ENCODE assay signal across 19 cellular contexts in genomic region chr5:132074091-132074771, GRCh38. TPM values are rescaled to one million over a fixed set of nuclear protein-coding genes. Genes with fewer than 3 reads are reported as not detected.
DNase-seq lines count a peak whose midpoint lies in the region; ATAC-seq and TF ChIP-seq lines count a peak whose summit lies in the region.
"Had no signal": no experiment of that assay in that cellular context is flagged by ENCODE, and none has a peak within 500 bp of the region (broad histone marks: within the 10 kb centered on the region; RNA-seq: fewer than 3 reads in every experiment).

No MANE protein-coding gene starts in this region.

- POLR2A ChIA-PET in activated CD4-positive, alpha-beta T cell treated with anti-CD3 and anti-CD28 coated beads, Interleukin-2, amount 10 ng/mL, durations not matched to agents 7 days and 5 days (lab: Charles Lee) = interaction anchor here (0.5 kb wide), 1 partner anchor 30 kb away, joined by 6 read pairs; no protein-coding TSS in a partner anchor

- peaks cover 41% of the 10 kb centered on the region for H3K4me1 Mint-ChIP-seq in activated CD4-positive, alpha-beta T cell treated with anti-CD3 and anti-CD28 coated beads, Interleukin-2, amount 10 ng/mL, durations not matched to agents 7 days and 5 days
- H3K4me1 Mint-ChIP-seq in activated T-helper 2 cell treated with anti-CD3 and anti-CD28 coated beads, Interferon-gamma antibody, Interleukin-2, Interleukin-4, amounts not matched to agents 10 μg/mL and 5 μg/mL and 100 μg/mL, durations not matched to agents 14 hours and 24 hours and 36 hours (ENCODE audit: low read depth) = peaks cover 82% of the 10 kb centered on the region

- peak overlapping the region; percentile 51 to 87 (median 79) for H3K27ac ChIP-seq in upper lobe of left lung
- H3K27ac ChIP-seq: hepatocyte had no signal

- peaks cover 0 to 43% (median 28%) of the 10 kb centered on the region in 4 donors for H3K4me1 ChIP-seq in upper lobe of left lung

- CTCF ChIA-PET in activated CD4-positive, alpha-beta T cell treated with anti-CD3 and anti-CD28 coated beads, Interleukin-2, amount 10 ng/mL, durations not matched to agents 7 days and 5 days (lab: Charles Lee) = interaction anchor here (0.6 to 1.9 kb wide), 10 partner anchors 10 to 735 kb away, joined by 3 to 8 read pairs (median 4); no protein-coding TSS in a partner anchor

- 64 to 82% methylated on average over 5 to 7 of the region's 7 CpGs for WGBS in upper lobe of left lung, 2 donors

- no peaks in the 10 kb centered on the region for H3K36me3 ChIP-seq in upper lobe of left lung

- TF ChIP-seq POLR2A in upper lobe of left lung (IDR thresholded peaks at IDR 0.05) = peak in 1 of 4 donors; percentile 42

- peak overlapping the region in 2 of 4 donors; percentile 6 to 27 for H3K4me3 ChIP-seq in upper lobe of left lung
- H3K4me3 ChIP-seq: hepatocyte, skin epidermis had no signal

- H3K4me3 Mint-ChIP-seq in activated CD4-positive, alpha-beta T cell treated with anti-CD3 and anti-CD28 coated beads, Interleukin-2, amount 10 ng/mL, durations not matched to agents 7 days and 5 days = peak overlapping the region; percentile 16
- H3K4me3 Mint-ChIP-seq in activated T-helper 2 cell treated with anti-CD3 and anti-CD28 coated beads, Interferon-gamma antibody, Interleukin-2, Interleukin-4, amounts not matched to agents 10 μg/mL and 5 μg/mL and 100 μg/mL, durations not matched to agents 14 hours and 24 hours and 36 hours (ENCODE audit: low read depth) = peak overlapping the region; percentile 85
- H3K4me3 Mint-ChIP-seq: activated naive CD4-positive, alpha-beta T cell treated with anti-CD3 and anti-CD28 coated beads, Interleukin-2, amount 10 ng/mL, durations not matched to agents 7 days and 5 days had no signal

- intact Hi-C loops in activated T-helper 2 cell treated with anti-CD3 and anti-CD28 coated beads, Interferon-gamma antibody, Interleukin-2, Interleukin-4, amounts not matched to agents 10 μg/mL and 5 μg/mL and 100 μg/mL, durations not matched to agents 14 hours and 24 hours and 36 hours (cut with micrococcal nuclease) = no loop called here

- no peaks in the 10 kb centered on the region for H3K27me3 ChIP-seq in upper lobe of left lung
- H3K27me3 ChIP-seq: hepatocyte had no signal

- TF ChIP-seq CTCF in upper lobe of left lung (IDR thresholded peaks at IDR 0.05) = no peak

- no peak for TF ChIP-seq EP300 in upper lobe of left lung (IDR thresholded peaks at IDR 0.05)

- H3K27ac Mint-ChIP-seq in activated CD4-positive, alpha-beta T cell treated with anti-CD3 and anti-CD28 coated beads, Interleukin-2, amount 10 ng/mL, durations not matched to agents 7 days and 5 days = no peak overlapping the region
- H3K27ac Mint-ChIP-seq in activated T-helper 2 cell treated with anti-CD3 and anti-CD28 coated beads, Interferon-gamma antibody, Interleukin-2, Interleukin-4, amounts not matched to agents 10 μg/mL and 5 μg/mL and 100 μg/mL, durations not matched to agents 14 hours and 24 hours and 36 hours = peak overlapping the region; percentile 88
- H3K27ac Mint-ChIP-seq: activated naive CD4-positive, alpha-beta T cell treated with anti-CD3 and anti-CD28 coated beads, Interleukin-2, amount 10 ng/mL, durations not matched to agents 7 days and 5 days had no signal

- DNase-seq in activated CD4-positive, alpha-beta T cell treated with anti-CD3 and anti-CD28 coated beads, Interleukin-2, amount 10 ng/mL, durations not matched to agents 7 days and 5 days = no peak
- no peak for DNase-seq in activated CD4-positive, alpha-beta T cell treated with anti-CD3 and anti-CD28 coated beads for 4 hours
- no peak for DNase-seq in activated T-helper 2 cell treated with anti-CD3 and anti-CD28 coated beads, Interferon-gamma antibody, Interleukin-2, Interleukin-4, amounts not matched to agents 10 μg/mL and 5 μg/mL and 100 μg/mL, durations not matched to agents 14 hours and 24 hours and 36 hours (ENCODE audit: low spot score)
- DNase-seq in kidney tubule cell (ENCODE audit: low spot score) = peak; percentile 40
- peak; percentile 77 to 87 for DNase-seq in upper lobe of left lung
- no peak for DNase-seq in pons (ENCODE audit: low spot score)
- DNase-seq in glomerular visceral epithelial cell (ENCODE audit: extremely low spot score) = no peak
- DNase-seq: activated naive CD4-positive, alpha-beta T cell treated with anti-CD3 and anti-CD28 coated beads, Interleukin-2, amount 10 ng/mL, durations not matched to agents 7 days and 5 days; CD8-positive, alpha-beta memory T cell; DND-41; effector CD4-positive, alpha-beta T cell; left cardiac atrium; MV-4-11; NCI-H2029; stimulated activated naive CD4-positive, alpha-beta T cell had no signal

- no peaks in the 10 kb centered on the region for H3K27me3 Mint-ChIP-seq in activated CD4-positive, alpha-beta T cell treated with anti-CD3 and anti-CD28 coated beads, Interleukin-2, amount 10 ng/mL, durations not matched to agents 7 days and 5 days
- no peaks in the 10 kb centered on the region for H3K27me3 Mint-ChIP-seq in activated T-helper 2 cell treated with anti-CD3 and anti-CD28 coated beads, Interferon-gamma antibody, Interleukin-2, Interleukin-4, amounts not matched to agents 10 μg/mL and 5 μg/mL and 100 μg/mL, durations not matched to agents 14 hours and 24 hours and 36 hours (ENCODE audit: low read depth)
- H3K27me3 Mint-ChIP-seq: CD8-positive, alpha-beta memory T cell had no signal

- ATAC-seq in upper lobe of left lung (ENCODE audit: low FRiP score in 2 of 2) (peak; percentile 34 to 77), GM19351 (IDR thresholded peaks at IDR 0.05; ENCODE audit: unreplicated experiment) (no peak)
- ATAC-seq: left cardiac atrium had no signal

- H3K36me3 Mint-ChIP-seq in activated CD4-positive, alpha-beta T cell treated with anti-CD3 and anti-CD28 coated beads, Interleukin-2, amount 10 ng/mL, durations not matched to agents 7 days and 5 days (ENCODE audit: low read depth) = no peaks in the 10 kb centered on the region
- peaks cover 40% of the 10 kb centered on the region for H3K36me3 Mint-ChIP-seq in activated T-helper 2 cell treated with anti-CD3 and anti-CD28 coated beads, Interferon-gamma antibody, Interleukin-2, Interleukin-4, amounts not matched to agents 10 μg/mL and 5 μg/mL and 100 μg/mL, durations not matched to agents 14 hours and 24 hours and 36 hours (ENCODE audit: low read depth)
- H3K36me3 Mint-ChIP-seq: activated naive CD4-positive, alpha-beta T cell treated with anti-CD3 and anti-CD28 coated beads, Interleukin-2, amount 10 ng/mL, durations not matched to agents 7 days and 5 days had no signal

- H3K9me3 Mint-ChIP-seq in activated CD4-positive, alpha-beta T cell treated with anti-CD3 and anti-CD28 coated beads, Interleukin-2, amount 10 ng/mL, durations not matched to agents 7 days and 5 days = no peaks in the 10 kb centered on the region
- no peaks in the 10 kb centered on the region for H3K9me3 Mint-ChIP-seq in activated T-helper 2 cell treated with anti-CD3 and anti-CD28 coated beads, Interferon-gamma antibody, Interleukin-2, Interleukin-4, amounts not matched to agents 10 μg/mL and 5 μg/mL and 100 μg/mL, durations not matched to agents 14 hours and 24 hours and 36 hours
- H3K9me3 Mint-ChIP-seq: activated naive CD4-positive, alpha-beta T cell treated with anti-CD3 and anti-CD28 coated beads, Interleukin-2, amount 10 ng/mL, durations not matched to agents 7 days and 5 days; CD8-positive, alpha-beta memory T cell had no signal

- no peaks in the 10 kb centered on the region for H3K9me3 ChIP-seq in upper lobe of left lung

RNA-seq across cellular contexts. Expression of gene CSF2, which starts 0.6 kb away (rescaled TPM):
- 1 to 10 TPM; 2.9 to 4.7 TPM for total RNA-seq in activated CD4-positive, alpha-beta T cell treated with anti-CD3 and anti-CD28 coated beads, Interleukin-2, amount 10 ng/mL, durations not matched to agents 7 days and 5 days
- total RNA-seq in activated T-helper 2 cell treated with anti-CD3 and anti-CD28 coated beads, Interferon-gamma antibody, Interleukin-2, Interleukin-4, amounts not matched to agents 10 μg/mL and 5 μg/mL and 100 μg/mL, durations not matched to agents 14 hours and 24 hours and 36 hours = 764 and 772 TPM in 2 replicates
- 1 to 10 TPM in 5 of 6 donors, not detected in 1; 3.9 to 10.0 (median 4.4) TPM for total RNA-seq in upper lobe of left lung
- total RNA-seq: hepatocyte, left cardiac atrium, urinary bladder had no signal

RNA-seq across cellular contexts. Expression of gene IL3, which starts 13.8 kb away (rescaled TPM):
- total RNA-seq in activated CD4-positive, alpha-beta T cell treated with anti-CD3 and anti-CD28 coated beads, Interleukin-2, amount 10 ng/mL, durations not matched to agents 7 days and 5 days = under 1 TPM; 0.20 to 0.40 TPM
- total RNA-seq in activated T-helper 2 cell treated with anti-CD3 and anti-CD28 coated beads, Interferon-gamma antibody, Interleukin-2, Interleukin-4, amounts not matched to agents 10 μg/mL and 5 μg/mL and 100 μg/mL, durations not matched to agents 14 hours and 24 hours and 36 hours = 140 and 142 TPM in 2 replicates
- not detected for total RNA-seq in upper lobe of left lung
- total RNA-seq: left cardiac atrium, urinary bladder had no signal

Comparison
In these comparisons a context has a peak if more than half of its experiments do, and no peak if none do; other contexts are left out.
1. DNase-seq: peak in kidney tubule cell (single experiment) and upper lobe of left lung (2 of 2); none in activated CD4-positive, alpha-beta T cell treated with anti-CD3 and anti-CD28 coated beads, Interleukin-2, amount 10 ng/mL, durations not matched to agents 7 days and 5 days (single experiment), activated CD4-positive, alpha-beta T cell treated with anti-CD3 and anti-CD28 coated beads for 4 hours (0 of 2), activated T-helper 2 cell treated with anti-CD3 and anti-CD28 coated beads, Interferon-gamma antibody, Interleukin-2, Interleukin-4, amounts not matched to agents 10 μg/mL and 5 μg/mL and 100 μg/mL, durations not matched to agents 14 hours and 24 hours and 36 hours (single experiment), pons (single experiment) and glomerular visceral epithelial cell (single experiment).
2. RNA of gene CSF2, which starts 0.6 kb away (total RNA-seq): 764 to 772 TPM in activated T-helper 2 cell treated with anti-CD3 and anti-CD28 coated beads, Interferon-gamma antibody, Interleukin-2, Interleukin-4, amounts not matched to agents 10 μg/mL and 5 μg/mL and 100 μg/mL, durations not matched to agents 14 hours and 24 hours and 36 hours; 2.9 to 4.7 TPM in activated CD4-positive, alpha-beta T cell treated with anti-CD3 and anti-CD28 coated beads, Interleukin-2, amount 10 ng/mL, durations not matched to agents 7 days and 5 days and 3.9 to 10.0 TPM in upper lobe of left lung; every median in the first group is over 10 times any median in the second.
3. RNA of gene IL3, which starts 13.8 kb away (total RNA-seq): 140 to 142 TPM in activated T-helper 2 cell treated with anti-CD3 and anti-CD28 coated beads, Interferon-gamma antibody, Interleukin-2, Interleukin-4, amounts not matched to agents 10 μg/mL and 5 μg/mL and 100 μg/mL, durations not matched to agents 14 hours and 24 hours and 36 hours; 0.20 to 0.40 TPM in activated CD4-positive, alpha-beta T cell treated with anti-CD3 and anti-CD28 coated beads, Interleukin-2, amount 10 ng/mL, durations not matched to agents 7 days and 5 days and not detected in upper lobe of left lung; every median in the first group is over 100 times any median in the second.